Comparison of ENCODE assay signal across 20 cellular contexts in genomic region chr3:155202626-155203025, GRCh38.
DNase-seq lines count a peak whose midpoint lies in the region; TF ChIP-seq lines count a peak whose summit lies in the region.
"Had no signal": no experiment of that assay in that cellular context is flagged by ENCODE, and none has a peak within 500 bp of the region (broad histone marks: within the 10 kb centered on the region; RNA-seq: fewer than 3 reads in every experiment).

No MANE protein-coding gene starts in this region.

- no peak overlapping the region for H3K27ac ChIP-seq in SK-N-MC
- H3K27ac ChIP-seq in tibial nerve, result no peak overlapping the region
- H3K27ac ChIP-seq: ascending aorta; BLaER1 treated with 17β-estradiol and CSF1 and Interleukin-3, amounts not matched to agents 10 nM and 100 nM; colonic mucosa; neutrophil; SJCRH30; suprapubic skin had no signal

- no peaks in the 10 kb centered on the region for H3K4me1 ChIP-seq in tibial nerve
- H3K4me1 ChIP-seq: ascending aorta, colonic mucosa, suprapubic skin had no signal

- TF ChIP-seq EP300 in tibial nerve (IDR thresholded peaks at IDR 0.05), result no peak

- H3K4me3 ChIP-seq in HFF-Myc (replicated peaks; ENCODE audit: low read depth, low read length) (no peak overlapping the region), SK-N-MC (no peak overlapping the region), H7 (ENCODE audit: insufficient read depth, low read depth, low read length) (no peak overlapping the region), tibial nerve (no peak overlapping the region)
- H3K4me3 ChIP-seq: ascending aorta; BLaER1 treated with 17β-estradiol and CSF1 and Interleukin-3, amounts not matched to agents 10 nM and 100 nM; colonic mucosa; SJCRH30; suprapubic skin had no signal

- H3K27me3 ChIP-seq in H7 (ENCODE audit: control insufficient read depth, insufficient read depth, low read length) (no peaks in the 10 kb centered on the region), tibial nerve (no peaks in the 10 kb centered on the region)
- H3K27me3 ChIP-seq: ascending aorta; BLaER1 treated with 17β-estradiol and CSF1 and Interleukin-3, amounts not matched to agents 10 nM and 100 nM; colonic mucosa; neutrophil; SJCRH30; suprapubic skin had no signal

- 83 to 88% methylated on average over 4 of the region's 4 CpGs for WGBS in tibial nerve, 2 donors

- no peak overlapping the region for H3K9ac ChIP-seq in SK-N-MC (ENCODE audit: insufficient read length)
- H3K9ac ChIP-seq: BLaER1 treated with 17β-estradiol and CSF1 and Interleukin-3, amounts not matched to agents 10 nM and 100 nM had no signal

- H3K36me3 ChIP-seq in SK-N-MC (ENCODE audit: insufficient read depth, low read length) (no peaks in the 10 kb centered on the region), H7 (replicated peaks; ENCODE audit: control insufficient read depth, insufficient read depth, low read length) (no peaks in the 10 kb centered on the region), tibial nerve (no peaks in the 10 kb centered on the region)
- H3K36me3 ChIP-seq: ascending aorta; BLaER1 treated with 17β-estradiol and CSF1 and Interleukin-3, amounts not matched to agents 10 nM and 100 nM; colonic mucosa; neutrophil; SJCRH30; suprapubic skin had no signal

- no peak for TF ChIP-seq CTCF in AG09319 (IDR thresholded peaks at IDR 0.05; ENCODE audit: low read depth, low read length)
- no peak for TF ChIP-seq CTCF in HFF-Myc (IDR thresholded peaks at IDR 0.05; ENCODE audit: low read depth, low read length, missing control alignments)
- no peak for TF ChIP-seq CTCF in tibial nerve (IDR thresholded peaks at IDR 0.05)

- H3K9me3 ChIP-seq in SK-N-MC (ENCODE audit: low read depth, low read length), result no peaks in the 10 kb centered on the region
- H3K9me3 ChIP-seq in tibial nerve, result no peaks in the 10 kb centered on the region
- H3K9me3 ChIP-seq: ascending aorta, colonic mucosa, neutrophil, SJCRH30, suprapubic skin had no signal

- no peak for TF ChIP-seq POLR2A in tibial nerve (IDR thresholded peaks at IDR 0.05)

- DNase-seq in AG09319 (ENCODE audit: extremely low read depth, low read depth) (peak; percentile 87), HFF-Myc (ENCODE audit: extremely low read depth, low read depth) (peak; percentile 96), SK-N-MC (ENCODE audit: low read depth, low spot score) (peak; percentile 56), iris pigment epithelial cell (ENCODE audit: low read depth) (peak; percentile 36), H7 (no peak), tibial nerve (ENCODE audit: low spot score in 2 of 2) (no peak), NCI-H146 treated with DMSO at 0.1 percent for 48 hours (lab: John Stamatoyannopoulos, UW; ENCODE audit: unreplicated experiment) (no peak), activated gamma-delta T cell treated with Interleukin-2 at 50 U/mL for 16 hours (no peak)
- DNase-seq: activated naive CD4-positive, alpha-beta T cell; colonic mucosa; NCI-H1436 treated with DMSO at 0.1 percent for 48 hours; NCI-H446 treated with DMSO at 0.1 percent for 48 hours; OCI-M1; SJCRH30; stimulated activated CD4-positive, alpha-beta T cell treated with anti-CD3 and anti-CD28 coated beads, Interleukin-4, amount 100 ng/mL, for 1 hour; T-helper 9 cell had no signal

Comparison
In these comparisons a context has a peak if more than half of its experiments do, and no peak if none do; other contexts are left out.
1. DNase-seq: peak in AG09319 (single experiment), HFF-Myc (single experiment), SK-N-MC (single experiment) and iris pigment epithelial cell (single experiment); none in H7 (single experiment), tibial nerve (0 of 2), NCI-H146 treated with DMSO at 0.1 percent for 48 hours (single experiment) and activated gamma-delta T cell treated with Interleukin-2 at 50 U/mL for 16 hours (single experiment).